In the genomic region with DNA sequence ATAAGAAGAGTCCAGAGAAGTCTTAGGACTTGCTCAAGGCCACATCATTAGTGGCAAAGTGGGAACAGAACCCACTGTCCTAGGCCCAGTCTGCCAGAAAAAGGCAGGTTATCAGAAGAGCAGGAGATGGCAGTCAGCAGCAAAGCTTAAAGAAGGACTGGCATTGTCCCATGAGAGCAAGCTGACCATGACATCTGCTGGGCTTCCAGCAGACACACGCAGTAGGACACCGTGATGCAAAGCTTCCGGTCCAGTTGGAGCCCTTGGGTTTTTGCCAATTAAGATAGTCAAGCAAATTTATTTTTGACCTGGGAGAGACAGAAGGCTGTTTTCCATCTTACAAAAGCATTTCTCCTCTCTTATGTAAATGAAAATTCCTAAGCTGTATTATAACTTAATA, we compare ENCODE assay signal across 8 cellular contexts. TPM values are rescaled to one million over a fixed set of nuclear protein-coding genes. Genes with fewer than 3 reads are reported as not detected.
A peak's percentile ranks its signal among the peaks of the same experiment; 100 is the strongest.
DNase-seq lines count a peak whose midpoint lies in the region; FAIRE-seq and TF ChIP-seq lines count a peak whose summit lies in the region.

No MANE protein-coding gene starts in this region.

- no peaks in the 10 kb centered on the region for H3K27me3 ChIP-seq in parathyroid adenoma (ENCODE audit: control insufficient read depth, insufficient read depth, low read length)

- TF ChIP-seq CTCF in parathyroid adenoma (IDR thresholded peaks at IDR 0.05) = peak; percentile 31

- peak overlapping the region; percentile 93 for H3K27ac ChIP-seq in parathyroid adenoma

- H2AFZ ChIP-seq in parathyroid adenoma = peak overlapping the region; percentile 65

- H3K4me2 ChIP-seq in parathyroid adenoma (ENCODE audit: low read length) = peak overlapping the region; percentile 45

- peaks cover 62% of the 10 kb centered on the region for H3K4me1 ChIP-seq in parathyroid adenoma

- no peaks in the 10 kb centered on the region for H3K36me3 ChIP-seq in parathyroid adenoma (ENCODE audit: control insufficient read depth, insufficient read depth, low read length)

- H3K4me3 ChIP-seq in parathyroid adenoma (ENCODE audit: low read depth, low read length) = no peak overlapping the region

- peak; percentile 86 for DNase-seq in EH (ENCODE audit: low read depth)
- DNase-seq in RPMI7951 (ENCODE audit: low read depth) = peak; percentile 82
- peak; percentile 68 for DNase-seq in fibroblast of gingiva (ENCODE audit: low read depth)
- DNase-seq in NCI-H2171 (lab: John Stamatoyannopoulos, UW) = no peak
- no peak for DNase-seq in stimulated activated CD4-positive, alpha-beta T cell treated with anti-CD3 and anti-CD28 coated beads, Interleukin-4, amount 100 ng/mL, for 24 hours
- DNase-seq in GM12891 (ENCODE audit: insufficient read length, low spot score) = no peak
- no peak for DNase-seq in SIG-M5 (lab: John Stamatoyannopoulos, UW)

- no peak overlapping the region for H3K9ac ChIP-seq in parathyroid adenoma

- no peak for FAIRE-seq in GM12891 (lab: Jason Lieb, UNC)

- peaks cover 29% of the 10 kb centered on the region for H3K79me2 ChIP-seq in parathyroid adenoma

- H3K9me3 ChIP-seq in parathyroid adenoma (ENCODE audit: control insufficient read depth, low read length) = no peaks in the 10 kb centered on the region

- TF ChIP-seq POLR2A in GM12891 (IDR thresholded peaks at IDR 0.05; ENCODE audit: low read depth, low read length) = no peak

TF ChIP-seq in GM12891, 5 proteins besides CTCF, POLR2A, EP300 and RAD21:
- TF ChIP-seq POU2F2 (IDR thresholded peaks at IDR 0.05; ENCODE audit: low read depth, low read length) (no peak), TAF1 (IDR thresholded peaks at IDR 0.05; ENCODE audit: low read depth, low read length) (no peak), PAX5 (IDR thresholded peaks at IDR 0.05; ENCODE audit: insufficient read depth, low read length, severe bottlenecking) (no peak), POLR2AphosphoS5 (IDR thresholded peaks at IDR 0.05; ENCODE audit: low read depth, low read length) (no peak)
TF ChIP-seq in GM12891: peak in this region for 0.

RNA-seq across cellular contexts. Expression of gene ZBTB38, which starts 42.1 kb away (rescaled TPM):
- 127 and 162 TPM in 2 replicates for total RNA-seq in RPMI7951 (2014; rRNA removed; shearing (Covaris generic))
- polyA plus RNA-seq in GM12891 (2012; ENCODE audit: low read depth, missing spikeins) = 10.7 TPM

Comparison
In these comparisons a context has a peak if more than half of its experiments do, and no peak if none do; other contexts are left out.
1. DNase-seq: peak in EH (single experiment), RPMI7951 (single experiment) and fibroblast of gingiva (single experiment); none in NCI-H2171 (single experiment), stimulated activated CD4-positive, alpha-beta T cell treated with anti-CD3 and anti-CD28 coated beads, Interleukin-4, amount 100 ng/mL, for 24 hours (single experiment), GM12891 (single experiment) and SIG-M5 (single experiment).